Comparison of ENCODE assay signal across 7 cellular contexts in the genomic region with DNA sequence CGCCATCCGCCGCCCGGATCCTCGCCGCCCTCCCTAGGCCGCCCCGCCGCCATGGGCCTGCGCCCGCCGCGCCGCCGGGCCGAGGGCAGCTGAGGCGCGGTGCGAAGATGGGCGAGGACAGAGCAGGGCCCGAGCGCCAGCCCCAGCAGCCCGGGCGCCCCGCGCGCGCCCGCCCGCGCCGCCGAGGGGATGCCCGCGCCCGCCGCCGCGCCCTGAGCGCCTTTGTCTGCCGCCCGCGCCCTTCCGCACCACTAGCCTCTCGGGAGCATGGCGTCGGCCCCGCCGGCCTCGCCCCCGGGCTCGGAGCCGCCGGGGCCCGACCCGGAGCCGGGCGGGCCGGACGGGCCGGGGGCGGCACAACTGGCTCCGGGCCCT. TPM values are rescaled to one million over a fixed set of nuclear protein-coding genes. Genes with fewer than 3 reads are reported as not detected.
DNase-seq lines count a peak whose midpoint lies in the region; ATAC-seq, FAIRE-seq and TF ChIP-seq lines count a peak whose summit lies in the region.

No MANE protein-coding gene starts in this region.

- peak overlapping the region; percentile 80 for H3K18ac ChIP-seq in neuronal stem cell (ENCODE audit: low read length)

- H2AK5ac ChIP-seq in neuronal stem cell (ENCODE audit: low read depth, low read length) = no peak overlapping the region

- H2BK5ac ChIP-seq in neuronal stem cell (ENCODE audit: low read length) = no peak overlapping the region

- H3K27me3 ChIP-seq in Panc1 (ENCODE audit: control insufficient read depth, insufficient read depth, low read length) (no peaks in the 10 kb centered on the region), neuronal stem cell (ENCODE audit: control insufficient read depth in 3 of 3, insufficient read depth in 3 of 3, low read depth in 1 of 3, low read length in 3 of 3) (peaks cover 11 to 18% (median 12%) of the 10 kb centered on the region in 3 experiments)
- H3K27me3 ChIP-seq in effector memory CD4-positive, alpha-beta T cell (replicated peaks; ENCODE audit: control insufficient read depth, insufficient read depth, low read length, poor library complexity, severe bottlenecking) = no peaks in the 10 kb centered on the region

- H3K4me2 ChIP-seq in neuronal stem cell (ENCODE audit: insufficient read depth, low read length, poor library complexity, severe bottlenecking) = peak overlapping the region; percentile 96

- peaks cover 15% of the 10 kb centered on the region for H3K79me1 ChIP-seq in neuronal stem cell (ENCODE audit: low read depth, low read length)

- H3K4me1 ChIP-seq in HEK293 (ENCODE audit: control insufficient read depth, insufficient read depth, low read length) (peaks cover 11% of the 10 kb centered on the region), Panc1 (ENCODE audit: control insufficient read depth, insufficient read depth, low read length) (peaks cover 28% of the 10 kb centered on the region), neuronal stem cell (ENCODE audit: control insufficient read depth in 2 of 2, insufficient read depth in 1 of 2, low read depth in 1 of 2, low read length in 2 of 2) (peaks cover 7 to 14% of the 10 kb centered on the region in 2 donors)
- H3K4me1 ChIP-seq in effector memory CD4-positive, alpha-beta T cell (ENCODE audit: control insufficient read depth, insufficient read depth, low read length, poor library complexity, severe bottlenecking) = peaks cover 18% of the 10 kb centered on the region

- H3K9me3 ChIP-seq in HEK293 (ENCODE audit: control insufficient read depth, insufficient read depth, low read depth, low read length) = no peaks in the 10 kb centered on the region
- no peaks in the 10 kb centered on the region for H3K9me3 ChIP-seq in Panc1 (ENCODE audit: control insufficient read depth, insufficient read depth, low read depth, low read length)
- no peaks in the 10 kb centered on the region for H3K9me3 ChIP-seq in effector memory CD4-positive, alpha-beta T cell (ENCODE audit: control insufficient read depth, low read length)
- H3K9me3 ChIP-seq in neuronal stem cell (replicated peaks in 1 of 2; ENCODE audit: control insufficient read depth in 2 of 2, insufficient read depth in 1 of 2, low read depth in 1 of 2, low read length in 2 of 2) = no peaks in the 10 kb centered on the region

- POLR2A ChIA-PET in HEK293 (lab: Yijun Ruan, JAX) = interaction anchor here (1.0 to 3.0 kb wide), 4 partner anchors 24 to 98 kb away, joined by 3 to 14 read pairs (median 3); partner anchors contain the start of gene DECR2
- POLR2A ChIA-PET in Panc1 (lab: Charles Lee) = no interaction called here

- no peak overlapping the region for H4K91ac ChIP-seq in neuronal stem cell (ENCODE audit: low read depth, low read length, poor library complexity)

- TF ChIP-seq CTCF in HEK293 (tag by site-specific recombination; IDR thresholded peaks at IDR 0.05) (no peak), Panc1 (IDR thresholded peaks at IDR 0.05) (no peak)

- no peak for DNase-seq in Panc1 (ENCODE audit: low read depth, low spot score)
- DNase-seq in effector memory CD4-positive, alpha-beta T cell = peak in 2 of 3 donors; percentile 11 to 32
- no peak for DNase-seq in neuronal stem cell (ENCODE audit: low spot score)
- no peak for DNase-seq in urothelium cell line (ENCODE audit: low spot score)
- DNase-seq in NCI-H345 treated with DMSO at 0.1 percent for 48 hours (lab: John Stamatoyannopoulos, UW; ENCODE audit: unreplicated experiment) = no peak

- H2BK120ac ChIP-seq in neuronal stem cell (ENCODE audit: low read depth, low read length) = no peak overlapping the region

- H2BK12ac ChIP-seq in neuronal stem cell (ENCODE audit: low read length) = no peak overlapping the region

- no TSS peak for BruUV-seq in Panc1 (replicated peaks; lab: Mats Ljungman, UMichigan)

- CTCF ChIA-PET in HEK293 (lab: Yijun Ruan, JAX) = interaction anchor here (0.6 to 1.1 kb wide), 2 partner anchors 63 to 69 kb away, joined by 4 to 6 read pairs; no protein-coding TSS in a partner anchor
- CTCF ChIA-PET in Panc1 (lab: Charles Lee) = no interaction called here

- H3K4ac ChIP-seq in neuronal stem cell (ENCODE audit: low read length) = no peak overlapping the region

- peak overlapping the region; percentile 74 for H3K4me3 ChIP-seq in HEK293 (ENCODE audit: low read depth, low read length)
- H3K4me3 ChIP-seq in Panc1 (ENCODE audit: low read depth in 2 of 2, low read length in 2 of 2) = peak overlapping the region; percentile 64 to 77; a peak in 3 of 4 replicates
- no peak overlapping the region for H3K4me3 ChIP-seq in effector memory CD4-positive, alpha-beta T cell (ENCODE audit: insufficient read depth, low read depth, low read length, poor library complexity, severe bottlenecking)
- H3K4me3 ChIP-seq in neuronal stem cell (ENCODE audit: low read length in 2 of 2) = peak overlapping the region; percentile 87 to 99

- H3K36me3 ChIP-seq in HEK293 (ENCODE audit: control insufficient read depth in 2 of 2, insufficient read depth in 1 of 2, low read length in 2 of 2) (peaks cover 4 to 15% of the 10 kb centered on the region in 2 experiments; a peak in 2 of 3 replicates), Panc1 (ENCODE audit: control insufficient read depth, insufficient read depth, low read length) (no peaks in the 10 kb centered on the region), neuronal stem cell (replicated peaks in 1 of 2; ENCODE audit: control insufficient read depth in 2 of 2, insufficient read depth in 2 of 2, low read length in 2 of 2) (peaks cover 4 to 33% of the 10 kb centered on the region in 2 donors)
- no peaks in the 10 kb centered on the region for H3K36me3 ChIP-seq in effector memory CD4-positive, alpha-beta T cell (ENCODE audit: control insufficient read depth, insufficient read depth, low read length)

- no peak overlapping the region for H2BK15ac ChIP-seq in neuronal stem cell (ENCODE audit: low read length)

- peak; percentile 38 for ATAC-seq in GM18517 (IDR thresholded peaks at IDR 0.05; ENCODE audit: unreplicated experiment)
- ATAC-seq in Panc1 = peak; percentile 62

- H3K9ac ChIP-seq in neuronal stem cell (ENCODE audit: low read depth, low read length, poor library complexity) = peak overlapping the region; percentile 77

- in situ Hi-C loops in Panc1 (cut with HindIII; ENCODE audit: low pct_unique_long_range_greater_than_20kb, low sequenced_read_pairs) = no loop called here

- intact Hi-C loops in Panc1 (cut with micrococcal nuclease; ENCODE audit: unreplicated experiment) = loop anchor here (2.0 kb wide), 1 partner anchor 25 kb away; the partner anchor contains the start of gene DECR2

- no peak overlapping the region for H4K8ac ChIP-seq in neuronal stem cell (ENCODE audit: low read depth, low read length)

- no CpG with 5 or more reads among the region's 63 CpGs for WGBS in neuronal stem cell (ENCODE audit: extremely low coverage in 2 of 2, insufficient read length in 2 of 2, insufficient replicate concordance in 1 of 2), 2 donors

- H3K23ac ChIP-seq in neuronal stem cell (ENCODE audit: low read depth, low read length, poor library complexity) = no peak overlapping the region

- no peak overlapping the region for H3K14ac ChIP-seq in neuronal stem cell (ENCODE audit: low read length)

- peak overlapping the region; percentile 98 for H2AFZ ChIP-seq in neuronal stem cell (ENCODE audit: low read length)

- peak overlapping the region; percentile 78; the same call in 1 of the 2 replicates for H3K27ac ChIP-seq in HEK293 (ENCODE audit: extremely low read depth, low read depth, low read length)
- no peak overlapping the region for H3K27ac ChIP-seq in Panc1 (ENCODE audit: low read length)
- H3K27ac ChIP-seq in effector memory CD4-positive, alpha-beta T cell (ENCODE audit: insufficient read depth, low read length, poor library complexity, severe bottlenecking) = peak overlapping the region; percentile 84
- H3K27ac ChIP-seq in neuronal stem cell (replicated peaks; ENCODE audit: low read length) = peak overlapping the region; percentile 54

- FAIRE-seq in urothelium cell line (lab: Jason Lieb, UNC) = no peak

TF ChIP-seq in HEK293, 187 proteins besides CTCF, POLR2A, EP300 and RAD21 (continues in another document):
- TF ChIP-seq ZNF155 (tag by site-specific recombination; IDR thresholded peaks at IDR 0.05) (no peak), ZNF660 (tag by site-specific recombination; IDR thresholded peaks at IDR 0.05) (no peak), ZBTB48 (tag by site-specific recombination; IDR thresholded peaks at IDR 0.05) (no peak), ZNF473 (tag by site-specific recombination; IDR thresholded peaks at IDR 0.05) (no peak), ZNF580 (tag by site-specific recombination; IDR thresholded peaks at IDR 0.05) (no peak), SP7 (tag by site-specific recombination; IDR thresholded peaks at IDR 0.05) (no peak), ZNF121 (tag by site-specific recombination; IDR thresholded peaks at IDR 0.05) (no peak), ZNF549 (tag by site-specific recombination; IDR thresholded peaks at IDR 0.05) (no peak), ZNF239 (tag by site-specific recombination; IDR thresholded peaks at IDR 0.05) (no peak), ZNF324 (tag by site-specific recombination; IDR thresholded peaks at IDR 0.05) (no peak), ZBTB17 (tag by site-specific recombination; IDR thresholded peaks at IDR 0.05) (no peak)

RNA-seq across cellular contexts. Expression of gene RAB11FIP3, which starts 0.3 kb away (rescaled TPM):
- total RNA-seq in Panc1 (2021; ENCODE audit: unreplicated experiment) = 57.3 TPM
- polyA plus RNA-seq in Panc1 (2012; ENCODE audit: insufficient read length) = 65.7 TPM
- 24.4 TPM for polyA plus RNA-seq in neuronal stem cell (2013, experiment 1 of 2)
- polyA plus RNA-seq in neuronal stem cell (2013, experiment 2 of 2) = 24.0 TPM

RNA-seq across cellular contexts. Expression of gene DECR2, which starts 24.0 kb away (rescaled TPM):
- total RNA-seq in Panc1 (2021; ENCODE audit: unreplicated experiment) = 92.7 TPM
- 107 TPM for polyA plus RNA-seq in Panc1 (2012; ENCODE audit: insufficient read length)
- 17.1 TPM for polyA plus RNA-seq in neuronal stem cell (2013, experiment 1 of 2)
- 17.8 TPM for polyA plus RNA-seq in neuronal stem cell (2013, experiment 2 of 2)

RNA-seq across cellular contexts. Expression of gene NME4, which starts 28.7 kb away (rescaled TPM):
- total RNA-seq in Panc1 (2021; ENCODE audit: unreplicated experiment) = 500 TPM
- 1,177 TPM for polyA plus RNA-seq in Panc1 (2012; ENCODE audit: insufficient read length)
- polyA plus RNA-seq in neuronal stem cell (2013, experiment 1 of 2) = 329 TPM
- polyA plus RNA-seq in neuronal stem cell (2013, experiment 2 of 2) = 313 TPM

RNA-seq across cellular contexts. Expression of gene PGAP6, which starts 43.9 kb away (rescaled TPM):
- 128 TPM for total RNA-seq in Panc1 (2021; ENCODE audit: unreplicated experiment)
- polyA plus RNA-seq in Panc1 (2012; ENCODE audit: insufficient read length) = 259 TPM
- 30.5 TPM for polyA plus RNA-seq in neuronal stem cell (2013, experiment 1 of 2)
- polyA plus RNA-seq in neuronal stem cell (2013, experiment 2 of 2) = 28.5 TPM

RNA-seq across cellular contexts. Expression of gene MRPL28, which starts 55.4 kb away (rescaled TPM):
- total RNA-seq in Panc1 (2021; ENCODE audit: unreplicated experiment) = 140 TPM
- polyA plus RNA-seq in Panc1 (2012; ENCODE audit: insufficient read length) = 198 TPM
- polyA plus RNA-seq in neuronal stem cell (2013, experiment 1 of 2) = 68.8 TPM
- 73.1 TPM for polyA plus RNA-seq in neuronal stem cell (2013, experiment 2 of 2)

Comparison
In these comparisons a context has a peak if more than half of its experiments do, and no peak if none do; other contexts are left out.
1. DNase-seq: peak in effector memory CD4-positive, alpha-beta T cell (2 of 3); none in Panc1 (single experiment), neuronal stem cell (single experiment), urothelium cell line (single experiment) and NCI-H345 treated with DMSO at 0.1 percent for 48 hours (single experiment).